32 cellular contexts compared by ENCODE assay signal in the genomic region with DNA sequence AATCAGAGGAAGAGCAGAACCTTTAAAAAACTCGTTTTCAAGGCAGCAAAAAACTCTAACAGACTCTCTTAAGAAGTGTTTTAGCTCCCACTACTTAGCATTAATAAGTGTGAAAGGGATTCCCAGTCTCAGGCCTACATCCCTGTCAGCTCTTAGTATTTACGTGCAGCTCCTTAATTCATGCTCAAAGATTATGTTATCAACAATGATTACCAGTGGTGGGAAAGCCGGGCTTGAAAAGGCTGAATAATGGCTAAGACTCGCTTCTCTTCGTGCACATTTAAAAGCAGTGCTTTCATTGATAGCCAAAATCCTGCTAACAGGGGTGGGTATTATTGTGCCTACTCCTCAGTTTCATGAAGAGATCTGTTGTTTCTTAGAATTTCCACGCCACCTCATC.
"Had no signal": no experiment of that assay in that cellular context is flagged by ENCODE, and none has a peak within 500 bp of the region (broad histone marks: within the 10 kb centered on the region; RNA-seq: fewer than 3 reads in every experiment).

No MANE protein-coding gene starts in this region.

- H3K4me3 Mint-ChIP-seq: activated CD4-positive, alpha-beta memory T cell treated with anti-CD3 and anti-CD28 coated beads for 36 hours; activated CD4-positive, alpha-beta T cell treated with anti-CD3 and anti-CD28 coated beads, Interleukin-2, amount 10 ng/mL, durations not matched to agents 24 days and 14 days; activated naive CD4-positive, alpha-beta T cell treated with anti-CD3 and anti-CD28 coated beads, Interleukin-2, amount 50 U/mL, for 24 hours; activated T-helper 17 cell treated with anti-CD3 and anti-CD28 coated beads, Interleukin-2, amount 50 U/mL, for 72 hours; effector memory CD8-positive, alpha-beta T cell; naive B cell; nephron progenitor cell; T-helper 2 cell treated with Interferon-gamma antibody and Interleukin-4, amounts not matched to agents 5 μg/mL and 100 μg/mL, for 36 hours had no signal

- H3K9me3 ChIP-seq: left ventricle myocardium inferior, psoas muscle, testis, transverse colon had no signal

- H3K36me3 ChIP-seq: cardiac muscle cell, gastrocnemius medialis, left ventricle myocardium inferior, transverse colon had no signal

- H3K27me3 Mint-ChIP-seq: activated CD4-positive, alpha-beta memory T cell treated with anti-CD3 and anti-CD28 coated beads for 36 hours; activated CD4-positive, alpha-beta T cell treated with anti-CD3 and anti-CD28 coated beads, Interleukin-2, amount 10 ng/mL, durations not matched to agents 24 days and 14 days; activated naive CD4-positive, alpha-beta T cell treated with anti-CD3 and anti-CD28 coated beads, Interleukin-2, amount 50 U/mL, for 24 hours; activated T-helper 17 cell treated with anti-CD3 and anti-CD28 coated beads, Interleukin-2, amount 50 U/mL, for 72 hours; brain; effector memory CD8-positive, alpha-beta T cell; naive B cell had no signal

- H3K36me3 Mint-ChIP-seq: activated CD4-positive, alpha-beta memory T cell treated with anti-CD3 and anti-CD28 coated beads for 36 hours; activated naive CD4-positive, alpha-beta T cell treated with anti-CD3 and anti-CD28 coated beads, Interleukin-2, amount 50 U/mL, for 24 hours; brain; naive B cell had no signal

- H3K27ac ChIP-seq: cardiac muscle cell, coronary artery, dorsolateral prefrontal cortex, gastrocnemius medialis, hepatocyte, left ventricle myocardium inferior, parathyroid adenoma, psoas muscle, testis, transverse colon, VCaP had no signal

- ATAC-seq: activated CD4-positive, CD25-positive, alpha-beta regulatory T cell treated with anti-CD3 and anti-CD28 coated beads, Interleukin-2, amount 50 U/mL, for 24 hours; activated T-helper 17 cell treated with anti-CD3 and anti-CD28 coated beads, Interleukin-2, amount 50 U/mL, for 72 hours; effector memory CD8-positive, alpha-beta T cell; gastrocnemius medialis; psoas muscle had no signal

- H3K4me2 ChIP-seq: hepatocyte had no signal

- DNase-seq: activated CD4-positive, alpha-beta memory T cell treated with anti-CD3 and anti-CD28 coated beads for 36 hours; activated CD4-positive, alpha-beta T cell treated with anti-CD3 and anti-CD28 coated beads, Interleukin-2, amount 10 ng/mL, durations not matched to agents 24 days and 14 days; activated CD8-positive, alpha-beta memory T cell treated with anti-CD3 and anti-CD28 coated beads, Interleukin-2, amount 50 U/mL, for 4 hours; activated gamma-delta T cell treated with Interleukin-2 at 50 U/mL for 16 hours; activated T-cell treated with anti-CD3 and anti-CD28 coated beads, Interleukin-2, amount 50 U/mL, for 1 hour; anterior cingulate cortex; dorsolateral prefrontal cortex; effector memory CD8-positive, alpha-beta T cell; erythroblast; gastrocnemius medialis; islet precursor cell; left ventricle myocardium inferior; naive B cell; nephron progenitor cell; occipital lobe; psoas muscle; stimulated activated CD4-positive, alpha-beta T cell treated with anti-CD3 and anti-CD28 coated beads, Interleukin-2, amount 100 ng/mL, for 48 hours; stimulated activated naive CD4-positive, alpha-beta T cell treated with Interleukin-2 at 50 U/mL for 16 hours; T-helper 1 cell; testis; transverse colon had no signal

- H3K27me3 ChIP-seq: cardiac muscle cell, dorsolateral prefrontal cortex, gastrocnemius medialis, hepatocyte, testis, transverse colon had no signal

- H3K27ac Mint-ChIP-seq: activated CD4-positive, alpha-beta memory T cell treated with anti-CD3 and anti-CD28 coated beads for 36 hours; activated CD4-positive, alpha-beta T cell treated with anti-CD3 and anti-CD28 coated beads, Interleukin-2, amount 10 ng/mL, durations not matched to agents 24 days and 14 days; activated naive CD4-positive, alpha-beta T cell treated with anti-CD3 and anti-CD28 coated beads, Interleukin-2, amount 50 U/mL, for 24 hours; activated T-helper 17 cell treated with anti-CD3 and anti-CD28 coated beads, Interleukin-2, amount 50 U/mL, for 72 hours; effector memory CD8-positive, alpha-beta T cell; naive B cell; nephron progenitor cell; T-helper 2 cell treated with Interferon-gamma antibody and Interleukin-4, amounts not matched to agents 5 μg/mL and 100 μg/mL, for 36 hours had no signal

- H3K9me3 Mint-ChIP-seq: activated CD4-positive, alpha-beta T cell treated with anti-CD3 and anti-CD28 coated beads, Interleukin-2, amount 10 ng/mL, durations not matched to agents 24 days and 14 days; activated naive CD4-positive, alpha-beta T cell treated with anti-CD3 and anti-CD28 coated beads, Interleukin-2, amount 50 U/mL, for 24 hours; activated T-helper 17 cell treated with anti-CD3 and anti-CD28 coated beads, Interleukin-2, amount 50 U/mL, for 72 hours; brain; effector memory CD8-positive, alpha-beta T cell; naive B cell; nephron progenitor cell; T-helper 2 cell treated with Interferon-gamma antibody and Interleukin-4, amounts not matched to agents 5 μg/mL and 100 μg/mL, for 36 hours had no signal

- H2AFZ ChIP-seq: hepatocyte, parathyroid adenoma had no signal

- H3K4me3 ChIP-seq: cardiac muscle cell, coronary artery, dorsolateral prefrontal cortex, gastrocnemius medialis, hepatocyte, left ventricle myocardium inferior, lung, psoas muscle, testis, transverse colon had no signal

- H3K9ac ChIP-seq: parathyroid adenoma had no signal

- H3K79me2 ChIP-seq: hepatocyte, parathyroid adenoma had no signal

- H3K4me1 Mint-ChIP-seq: activated CD4-positive, alpha-beta T cell treated with anti-CD3 and anti-CD28 coated beads, Interleukin-2, amount 10 ng/mL, durations not matched to agents 24 days and 14 days; activated naive CD4-positive, alpha-beta T cell treated with anti-CD3 and anti-CD28 coated beads, Interleukin-2, amount 50 U/mL, for 24 hours; activated T-helper 17 cell treated with anti-CD3 and anti-CD28 coated beads, Interleukin-2, amount 50 U/mL, for 72 hours; naive B cell; nephron progenitor cell had no signal

- H3K4me1 ChIP-seq: gastrocnemius medialis, left ventricle myocardium inferior, parathyroid adenoma, psoas muscle, testis, transverse colon had no signal
